15 cellular contexts compared by ENCODE assay signal in genomic region chr11:61689164-61689496, GRCh38. TPM values are rescaled to one million over a fixed set of nuclear protein-coding genes. Genes with fewer than 3 reads are reported as not detected.
DNase-seq lines count a peak whose midpoint lies in the region; ATAC-seq and TF ChIP-seq lines count a peak whose summit lies in the region.
"Had no signal": no experiment of that assay in that cellular context is flagged by ENCODE, and none has a peak within 500 bp of the region (broad histone marks: within the 10 kb centered on the region; RNA-seq: fewer than 3 reads in every experiment).

No MANE protein-coding gene starts in this region.

- intact Hi-C loops in heart left ventricle (cut with DNase I) (no loop called here), left ventricle myocardium superior (cut with micrococcal nuclease) (loop anchor here (10.0 kb wide), 1 partner anchor 46 kb away; no protein-coding TSS in a partner anchor), transverse colon (cut with DNase I; ENCODE audit: low total_unique reads) (no loop called here)

- H3K27me3 ChIP-seq in heart left ventricle (no peaks in the 10 kb centered on the region), muscle layer of colon (ENCODE audit: control insufficient read depth in 1 of 2, insufficient read depth in 2 of 2, low read length in 2 of 2) (no peaks in the 10 kb centered on the region), transverse colon (no peaks in the 10 kb centered on the region)
- H3K27me3 ChIP-seq: adrenal gland had no signal

- peak overlapping the region in 8 of 12 donors; percentile 45 to 86 (median 74) for H3K27ac ChIP-seq in heart left ventricle
- H3K27ac ChIP-seq in coronary artery: peak overlapping the region in 1 of 2 donors; percentile 85
- peak overlapping the region; percentile 73 for H3K27ac ChIP-seq in muscle layer of colon (ENCODE audit: low read depth, low read length)
- H3K27ac ChIP-seq in transverse colon: peak overlapping the region; percentile 85 to 90 (median 88)

- WGBS in heart left ventricle, 4 donors: 56 to 71% (median 64%) methylated on average over 3 of the region's 3 CpGs
- 0 to 29% methylated on average over 1 to 3 of the region's 3 CpGs for WGBS in transverse colon (ENCODE audit: low coverage in 1 of 2), 2 donors

- DNase-seq in heart left ventricle: no peak
- no peak for DNase-seq in left ventricle myocardium superior
- no peak for DNase-seq in coronary artery (ENCODE audit: low spot score)
- no peak for DNase-seq in transverse colon
- DNase-seq in activated T-cell treated with anti-CD3 and anti-CD28 coated beads, Interleukin-2, amount 50 U/mL, for 48 hours: no peak
- DNase-seq in pons (ENCODE audit: low spot score): no peak
- DNase-seq in NCI-H187 (lab: John Stamatoyannopoulos, UW): no peak
- DNase-seq: NK-92 treated with Interleukin-12 subunit alpha and Interleukin-12 subunit beta, amount 100 ng/mL, for 24 hours; SHP77 had no signal

- H3K4me1 ChIP-seq in heart left ventricle (peaks cover 0 to 53% (median 16%) of the 10 kb centered on the region in 12 donors), muscle layer of colon (ENCODE audit: insufficient read depth, low read length) (peaks cover 30% of the 10 kb centered on the region), transverse colon (peaks cover 22 to 70% (median 54%) of the 10 kb centered on the region in 4 donors)

- in situ Hi-C loops in transverse colon (cut with MboI; ENCODE audit: low pct_ligation_motif_present in 1 of 4, low pct_unique_long_range_greater_than_20kb in 1 of 4, low sequenced_read_pairs in 3 of 4): no loop called here

- no peak for TF ChIP-seq EP300 in transverse colon (IDR thresholded peaks at IDR 0.05; ENCODE audit: low read depth)

- TF ChIP-seq CTCF in heart left ventricle (IDR thresholded peaks at IDR 0.05) (no peak), coronary artery (IDR thresholded peaks at IDR 0.05) (no peak), transverse colon (IDR thresholded peaks at IDR 0.05) (no peak)

- ATAC-seq in heart left ventricle (no peak), left ventricle myocardium superior (no peak)
- ATAC-seq: activated T-helper 17 cell treated with anti-CD3 and anti-CD28 coated beads, Interleukin-2, amount 50 U/mL, for 72 hours; GM12878; WTC11 had no signal

- H3K4me3 ChIP-seq in heart left ventricle (peak overlapping the region in 4 of 12 donors; percentile 16 to 34 (median 20)), coronary artery (peak overlapping the region; percentile 58), muscle layer of colon (ENCODE audit: low read depth in 1 of 2, low read length in 2 of 2) (peak overlapping the region in 1 of 2 donors; percentile 19), transverse colon (no peak overlapping the region)
- H3K4me3 ChIP-seq: adrenal gland, GM12878, mucosa of descending colon had no signal

- H3K36me3 ChIP-seq in heart left ventricle (no peaks in the 10 kb centered on the region), muscle layer of colon (ENCODE audit: insufficient read depth, low read length) (no peaks in the 10 kb centered on the region), transverse colon (no peaks in the 10 kb centered on the region)
- H3K36me3 ChIP-seq: adrenal gland had no signal

- H3K9me3 ChIP-seq in heart left ventricle (no peaks in the 10 kb centered on the region), muscle layer of colon (ENCODE audit: low read length) (no peaks in the 10 kb centered on the region), transverse colon (no peaks in the 10 kb centered on the region)
- H3K9me3 ChIP-seq: adrenal gland, mucosa of descending colon had no signal

- H3K9ac ChIP-seq in muscle layer of colon (ENCODE audit: low read length): no peak overlapping the region

- TF ChIP-seq POLR2A in heart left ventricle (IDR thresholded peaks at IDR 0.05) (no peak), transverse colon (IDR thresholded peaks at IDR 0.05) (no peak)

RNA-seq across cellular contexts. Expression of gene DAGLA, which starts 8.9 kb away (rescaled TPM):
- total RNA-seq in heart left ventricle (1 to 10 TPM; 2.4 to 5.6 (median 3.8) TPM), left ventricle myocardium superior (5.5 TPM), transverse colon (10 to 100 TPM; 11.9 to 31.4 (median 17.0) TPM)
- 1 to 10 TPM; 2.2 to 3.3 TPM for polyA plus RNA-seq in heart left ventricle
- polyA plus RNA-seq: GM12878 had no signal
